Comparison of ENCODE assay signal across 9 cellular contexts in genomic region chr13:32284927-32285632, GRCh38. TPM values are rescaled to one million over a fixed set of nuclear protein-coding genes. Genes with fewer than 3 reads are reported as not detected.
DNase-seq lines count a peak whose midpoint lies in the region; ATAC-seq lines count a peak whose summit lies in the region.
"Had no signal": no experiment of that assay in that cellular context is flagged by ENCODE, and none has a peak within 500 bp of the region (broad histone marks: within the 10 kb centered on the region; RNA-seq: fewer than 3 reads in every experiment).

No MANE protein-coding gene starts in this region.

- peak overlapping the region; percentile 23 for H3K4me2 ChIP-seq in GM23248 (ENCODE audit: unreplicated experiment)

- H3K9me2 ChIP-seq in GM23248 (ENCODE audit: insufficient read depth) = no peaks in the 10 kb centered on the region

- H3K9ac ChIP-seq in GM23248 = no peak overlapping the region

- H3K4me3 ChIP-seq in GM23248 = no peak overlapping the region

- H3K9me3 ChIP-seq in GM23248 (ENCODE audit: low read depth) = no peaks in the 10 kb centered on the region

- no peaks in the 10 kb centered on the region for H3K27me3 ChIP-seq in GM23248 (replicated peaks; ENCODE audit: insufficient read depth)

- ATAC-seq in sciatic nerve = peak; percentile 61
- ATAC-seq in HG03460 (IDR thresholded peaks at IDR 0.05; ENCODE audit: unreplicated experiment) = no peak

- peaks cover 12% of the 10 kb centered on the region for H3K4me1 ChIP-seq in GM23248 (ENCODE audit: insufficient read depth)

- no peak overlapping the region for H2AFZ ChIP-seq in GM23248

- in situ Hi-C loops in GM23248 (cut with MboI) = no loop called here

- H3F3A ChIP-seq in GM23248 (ENCODE audit: insufficient read depth) = 0 out of 2 replicates have a peak, but pooled peaks cover 5% of the 10 kb centered on the region

- intact Hi-C loops in sciatic nerve (cut with DNase I) (no loop called here), posterior vena cava (cut with DNase I) (no loop called here)

- no peaks in the 10 kb centered on the region for H3K36me3 ChIP-seq in GM23248 (ENCODE audit: low read depth)

- H3K27ac ChIP-seq in GM23248 = no peak overlapping the region

- 65 to 68% methylated on average over 6 of the region's 6 CpGs for WGBS in GM23248 (ENCODE audit: low coverage in 1 of 2, low lambda C conversion rate in 2 of 2, missing lambda C conversion rate in 2 of 2), 2 experiments

- DNase-seq in GM23248 (peak; percentile 63), brain pericyte (ENCODE audit: low read depth, low spot score) (peak; percentile 29), iPS-NIHi11 (ENCODE audit: low spot score) (peak; percentile 49), sciatic nerve (ENCODE audit: low spot score) (no peak), GF-D8 (lab: John Stamatoyannopoulos, UW) (no peak), posterior vena cava (ENCODE audit: low spot score) (no peak)
- DNase-seq in stimulated activated CD4-positive, alpha-beta T cell treated with anti-CD3 and anti-CD28 coated beads, Interleukin-4, amount 100 ng/mL, for 1 hour = no peak
- DNase-seq: NCI-H1092 had no signal

- H4K20me1 ChIP-seq in GM23248 (ENCODE audit: insufficient read depth) = no peaks in the 10 kb centered on the region

- no peaks in the 10 kb centered on the region for H3K79me2 ChIP-seq in GM23248 (ENCODE audit: insufficient read depth)

RNA-seq across cellular contexts. Expression of gene ZAR1L, which starts 30.1 kb away (rescaled TPM):
- not detected in 2 replicates for total RNA-seq in GM23248 (2014; rRNA removed; shearing (Covaris generic))
- polyA plus RNA-seq in GM23248 (2016; fragmentation: Nextera tagmentation; extraction: Ambion mirVana) = not detected in 2 replicates
- total RNA-seq in sciatic nerve (not detected), posterior vena cava (not detected)

RNA-seq across cellular contexts. Expression of gene BRCA2, which starts 30.2 kb away (rescaled TPM):
- 3.7 and 10.0 TPM in 2 replicates for total RNA-seq in GM23248 (2014; rRNA removed; shearing (Covaris generic))
- 4.0 and 5.3 TPM in 2 replicates for polyA plus RNA-seq in GM23248 (2016; fragmentation: Nextera tagmentation; extraction: Ambion mirVana)
- total RNA-seq in sciatic nerve = 3.6 TPM
- 1 to 10 TPM; 1.8 to 2.8 TPM for total RNA-seq in posterior vena cava

Comparison
In these comparisons a context has a peak if more than half of its experiments do, and no peak if none do; other contexts are left out.
1. DNase-seq: peak in GM23248 (single experiment), brain pericyte (single experiment) and iPS-NIHi11 (single experiment); none in sciatic nerve (single experiment), GF-D8 (single experiment), stimulated activated CD4-positive, alpha-beta T cell treated with anti-CD3 and anti-CD28 coated beads, Interleukin-4, amount 100 ng/mL, for 1 hour (single experiment) and posterior vena cava (single experiment).